Comparison of ENCODE assay signal across 19 cellular contexts in the genomic region with DNA sequence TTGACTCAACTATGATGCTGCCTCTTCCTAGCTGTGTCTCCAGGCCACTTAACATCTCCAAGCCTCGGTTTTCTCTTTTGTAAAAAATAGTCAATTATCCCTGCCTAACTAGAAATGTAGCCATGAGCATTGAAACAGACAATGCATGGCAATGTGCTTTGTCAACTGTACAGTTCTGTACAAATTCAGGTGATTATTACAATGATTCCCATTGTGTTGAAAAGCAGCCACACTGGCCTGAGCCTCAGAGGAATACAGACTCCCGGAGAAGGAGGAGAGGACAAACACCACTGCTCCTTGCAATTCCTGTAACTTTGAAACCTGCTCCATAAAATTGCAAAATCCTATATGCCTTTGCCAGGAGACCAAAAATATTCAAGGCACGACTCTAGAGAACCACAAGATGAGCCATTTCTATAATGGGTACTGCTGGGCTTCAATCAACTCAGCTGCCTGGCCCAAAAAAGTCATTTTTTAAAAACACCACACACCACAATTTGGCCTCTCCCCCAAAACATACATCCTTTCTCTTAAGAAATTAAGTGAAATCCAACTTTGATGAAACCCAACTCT. TPM values are rescaled to one million over a fixed set of nuclear protein-coding genes. Genes with fewer than 3 reads are reported as not detected.
DNase-seq lines count a peak whose midpoint lies in the region; ATAC-seq and TF ChIP-seq lines count a peak whose summit lies in the region.
"Had no signal": no experiment of that assay in that cellular context is flagged by ENCODE, and none has a peak within 500 bp of the region (broad histone marks: within the 10 kb centered on the region; RNA-seq: fewer than 3 reads in every experiment).

No MANE protein-coding gene starts in this region.

- H3K4me3 ChIP-seq in SK-N-SH (ENCODE audit: low read depth in 2 of 2, low read length in 1 of 2) (no peak overlapping the region), suprapubic skin (no peak overlapping the region), H7 (ENCODE audit: insufficient read depth, low read depth, low read length) (no peak overlapping the region)
- H3K4me3 ChIP-seq: skin epidermis had no signal

- POLR2A ChIA-PET in SK-N-SH (lab: Yijun Ruan, JAX): no interaction called here

- WGBS in SK-N-SH (ENCODE audit: low lambda C conversion rate): 64% methylated on average over 3 of the region's 3 CpGs
- WGBS in suprapubic skin: 58% methylated on average over 3 of the region's 3 CpGs

- DNase-seq in SK-N-SH: no peak
- peak; percentile 17 for DNase-seq in astrocyte of the hippocampus (ENCODE audit: low read depth, low spot score)
- DNase-seq in medulla oblongata (ENCODE audit: extremely low spot score): peak; percentile 33
- DNase-seq in suprapubic skin (ENCODE audit: low spot score in 2 of 2): no peak
- no peak for DNase-seq in H7
- DNase-seq: activated CD4-positive, alpha-beta T cell treated with anti-CD3 and anti-CD28 coated beads for 36 hours; activated effector memory CD4-positive, alpha-beta T cell treated with anti-CD3 and anti-CD28 coated beads, Interleukin-2, amount 50 U/mL, for 16 hours; amygdala; effector CD8-positive, alpha-beta T cell; hypothalamus; NCI-H1930; NCI-H345; RPMI8226; SW 1271 had no signal

- CTCF ChIA-PET in SK-N-SH (lab: Yijun Ruan, JAX): interaction anchor here (1.1 kb wide), 1 partner anchor 50 kb away, joined by 3 read pairs; no protein-coding TSS in a partner anchor

- H3K27ac ChIP-seq in SK-N-SH (ENCODE audit: low read depth in 2 of 2, low read length in 1 of 2): no peak overlapping the region
- H3K27ac ChIP-seq in suprapubic skin: peak overlapping the region; percentile 32
- H3K27ac ChIP-seq: HL-60 had no signal

- H3K4me1 ChIP-seq in SK-N-SH (ENCODE audit: control insufficient read depth in 1 of 2, insufficient read depth in 2 of 2, low read depth in 1 of 2, low read length in 1 of 2) (peaks cover 8 to 13% of the 10 kb centered on the region in 2 experiments), suprapubic skin (peaks cover 46% of the 10 kb centered on the region)

- H3K36me3 ChIP-seq in SK-N-SH (replicated peaks in 1 of 2; ENCODE audit: control insufficient read depth in 1 of 2, insufficient read depth in 2 of 2, low read length in 1 of 2) (no peaks in the 10 kb centered on the region), suprapubic skin (no peaks in the 10 kb centered on the region), H7 (replicated peaks; ENCODE audit: control insufficient read depth, insufficient read depth, low read length) (no peaks in the 10 kb centered on the region)

- H3K9ac ChIP-seq in SK-N-SH: no peak overlapping the region

- H2AFZ ChIP-seq in SK-N-SH (ENCODE audit: low read depth): no peak overlapping the region

- H3K9me2 ChIP-seq in SK-N-SH: no peaks in the 10 kb centered on the region

- 0 out of 2 replicates have a peak overlapping the region, but pooled peaks have one; percentile 3 for H3K4me2 ChIP-seq in SK-N-SH

- H4K20me1 ChIP-seq in SK-N-SH (ENCODE audit: insufficient read depth): no peaks in the 10 kb centered on the region; the same call in 1 of the 2 replicates

- TF ChIP-seq RAD21 in SK-N-SH (IDR thresholded peaks at IDR 0.05; ENCODE audit: low read length): no peak

- no peaks in the 10 kb centered on the region for H3K79me2 ChIP-seq in SK-N-SH (ENCODE audit: insufficient read depth)

- no peaks in the 10 kb centered on the region for H3F3A ChIP-seq in SK-N-SH (replicated peaks; ENCODE audit: insufficient read depth)

- H3K27me3 ChIP-seq in SK-N-SH (ENCODE audit: insufficient read depth) (no peaks in the 10 kb centered on the region), suprapubic skin (no peaks in the 10 kb centered on the region), H7 (ENCODE audit: control insufficient read depth, insufficient read depth, low read length) (no peaks in the 10 kb centered on the region)

- TF ChIP-seq CTCF in SK-N-SH (IDR thresholded peaks at IDR 0.05) (no peak), suprapubic skin (IDR thresholded peaks at IDR 0.05) (no peak)

- H3K9me3 ChIP-seq in SK-N-SH: no peaks in the 10 kb centered on the region
- no peaks in the 10 kb centered on the region for H3K9me3 ChIP-seq in suprapubic skin

- no peak for TF ChIP-seq POLR2A in suprapubic skin (IDR thresholded peaks at IDR 0.05)

- ATAC-seq in SK-N-SH treated with all-trans-retinoic acid at 6 μM for 48 hours: no peak
- ATAC-seq in GM21447 (IDR thresholded peaks at IDR 0.05; ENCODE audit: unreplicated experiment): no peak
- ATAC-seq in GM21737 (IDR thresholded peaks at IDR 0.05; ENCODE audit: unreplicated experiment): no peak
- ATAC-seq: activated CD4-positive, alpha-beta T cell treated with anti-CD3 and anti-CD28 coated beads for 36 hours had no signal

- TF ChIP-seq EP300 in SK-N-SH (IDR thresholded peaks at IDR 0.05; ENCODE audit: borderline replicate concordance in 1 of 2, low read depth in 1 of 2, low read length in 1 of 2) (no peak), suprapubic skin (IDR thresholded peaks at IDR 0.05) (no peak)

TF ChIP-seq in SK-N-SH, 30 proteins besides CTCF, POLR2A, EP300 and RAD21 (continues in another document):
- TF ChIP-seq, protein P1, sequence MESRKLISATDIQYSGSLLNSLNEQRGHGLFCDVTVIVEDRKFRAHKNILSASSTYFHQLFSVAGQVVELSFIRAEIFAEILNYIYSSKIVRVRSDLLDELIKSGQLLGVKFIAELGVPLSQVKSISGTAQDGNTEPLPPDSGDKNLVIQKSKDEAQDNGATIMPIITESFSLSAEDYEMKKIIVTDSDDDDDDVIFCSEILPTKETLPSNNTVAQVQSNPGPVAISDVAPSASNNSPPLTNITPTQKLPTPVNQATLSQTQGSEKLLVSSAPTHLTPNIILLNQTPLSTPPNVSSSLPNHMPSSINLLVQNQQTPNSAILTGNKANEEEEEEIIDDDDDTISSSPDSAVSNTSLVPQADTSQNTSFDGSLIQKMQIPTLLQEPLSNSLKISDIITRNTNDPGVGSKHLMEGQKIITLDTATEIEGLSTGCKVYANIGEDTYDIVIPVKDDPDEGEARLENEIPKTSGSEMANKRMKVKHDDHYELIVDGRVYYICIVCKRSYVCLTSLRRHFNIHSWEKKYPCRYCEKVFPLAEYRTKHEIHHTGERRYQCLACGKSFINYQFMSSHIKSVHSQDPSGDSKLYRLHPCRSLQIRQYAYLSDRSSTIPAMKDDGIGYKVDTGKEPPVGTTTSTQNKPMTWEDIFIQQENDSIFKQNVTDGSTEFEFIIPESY (IDR thresholded peaks at IDR 0.05; ENCODE audit: borderline replicate concordance, low read depth): no peak
- TF ChIP-seq SMC3 (IDR thresholded peaks at IDR 0.05; ENCODE audit: low read depth, low read length): no peak
- TF ChIP-seq EZH2phosphoT487 (IDR thresholded peaks at IDR 0.05; ENCODE audit: borderline replicate concordance, low read depth): no peak
- no peak for TF ChIP-seq FOXJ3 (CRISPR knock-in tag; IDR thresholded peaks at IDR 0.05)
- TF ChIP-seq NFIC (IDR thresholded peaks at IDR 0.05; ENCODE audit: borderline replicate concordance): no peak
- no peak for TF ChIP-seq NRF1 (IDR thresholded peaks at IDR 0.05; ENCODE audit: low read depth, low read length)
- TF ChIP-seq, protein P2, sequence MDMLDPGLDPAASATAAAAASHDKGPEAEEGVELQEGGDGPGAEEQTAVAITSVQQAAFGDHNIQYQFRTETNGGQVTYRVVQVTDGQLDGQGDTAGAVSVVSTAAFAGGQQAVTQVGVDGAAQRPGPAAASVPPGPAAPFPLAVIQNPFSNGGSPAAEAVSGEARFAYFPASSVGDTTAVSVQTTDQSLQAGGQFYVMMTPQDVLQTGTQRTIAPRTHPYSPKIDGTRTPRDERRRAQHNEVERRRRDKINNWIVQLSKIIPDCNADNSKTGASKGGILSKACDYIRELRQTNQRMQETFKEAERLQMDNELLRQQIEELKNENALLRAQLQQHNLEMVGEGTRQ (IDR thresholded peaks at IDR 0.05; ENCODE audit: borderline replicate concordance, low read depth, low read length): no peak
- no peak for TF ChIP-seq MEF2A (IDR thresholded peaks at IDR 0.05; ENCODE audit: borderline replicate concordance, low read depth)

TF ChIP-seq in SK-N-SH treated with all-trans-retinoic acid at 6 μM for 48 hours, 23 proteins besides CTCF, POLR2A, EP300 and RAD21 (continues in another document):
- no peak for TF ChIP-seq TOX (CRISPR knock-in tag; IDR thresholded peaks at IDR 0.05; ENCODE audit: borderline replicate concordance)
- TF ChIP-seq ARNTL (CRISPR knock-in tag; IDR thresholded peaks at IDR 0.05; ENCODE audit: borderline replicate concordance, low read depth): no peak
- no peak for TF ChIP-seq ISL1 (CRISPR knock-in tag; IDR thresholded peaks at IDR 0.05)
- TF ChIP-seq, protein P3, sequence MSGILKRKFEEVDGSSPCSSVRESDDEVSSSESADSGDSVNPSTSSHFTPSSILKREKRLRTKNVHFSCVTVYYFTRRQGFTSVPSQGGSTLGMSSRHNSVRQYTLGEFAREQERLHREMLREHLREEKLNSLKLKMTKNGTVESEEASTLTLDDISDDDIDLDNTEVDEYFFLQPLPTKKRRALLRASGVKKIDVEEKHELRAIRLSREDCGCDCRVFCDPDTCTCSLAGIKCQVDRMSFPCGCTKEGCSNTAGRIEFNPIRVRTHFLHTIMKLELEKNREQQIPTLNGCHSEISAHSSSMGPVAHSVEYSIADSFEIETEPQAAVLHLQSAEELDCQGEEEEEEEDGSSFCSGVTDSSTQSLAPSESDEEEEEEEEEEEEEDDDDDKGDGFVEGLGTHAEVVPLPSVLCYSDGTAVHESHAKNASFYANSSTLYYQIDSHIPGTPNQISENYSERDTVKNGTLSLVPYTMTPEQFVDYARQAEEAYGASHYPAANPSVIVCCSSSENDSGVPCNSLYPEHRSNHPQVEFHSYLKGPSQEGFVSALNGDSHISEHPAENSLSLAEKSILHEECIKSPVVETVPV (CRISPR knock-in tag; IDR thresholded peaks at IDR 0.05): no peak
- TF ChIP-seq, protein P4, sequence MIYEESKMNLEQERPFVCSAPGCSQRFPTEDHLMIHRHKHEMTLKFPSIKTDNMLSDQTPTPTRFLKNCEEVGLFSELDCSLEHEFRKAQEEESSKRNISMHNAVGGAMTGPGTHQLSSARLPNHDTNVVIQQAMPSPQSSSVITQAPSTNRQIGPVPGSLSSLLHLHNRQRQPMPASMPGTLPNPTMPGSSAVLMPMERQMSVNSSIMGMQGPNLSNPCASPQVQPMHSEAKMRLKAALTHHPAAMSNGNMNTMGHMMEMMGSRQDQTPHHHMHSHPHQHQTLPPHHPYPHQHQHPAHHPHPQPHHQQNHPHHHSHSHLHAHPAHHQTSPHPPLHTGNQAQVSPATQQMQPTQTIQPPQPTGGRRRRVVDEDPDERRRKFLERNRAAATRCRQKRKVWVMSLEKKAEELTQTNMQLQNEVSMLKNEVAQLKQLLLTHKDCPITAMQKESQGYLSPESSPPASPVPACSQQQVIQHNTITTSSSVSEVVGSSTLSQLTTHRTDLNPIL (CRISPR knock-in tag; IDR thresholded peaks at IDR 0.05; ENCODE audit: low read depth): no peak
- no peak for TF ChIP-seq TCF4 (CRISPR knock-in tag; IDR thresholded peaks at IDR 0.05; ENCODE audit: borderline replicate concordance)
- no peak for TF ChIP-seq GLIS3 (CRISPR knock-in tag; IDR thresholded peaks at IDR 0.05)
- TF ChIP-seq BACH2 (CRISPR knock-in tag; IDR thresholded peaks at IDR 0.05; ENCODE audit: borderline replicate concordance): no peak

RNA-seq across cellular contexts. Expression of a gene that starts 28.6 kb away (rescaled TPM):
- polyA plus RNA-seq in SK-N-SH (2012; rRNA removed): 1.2 and 1.4 TPM in 2 replicates
- polyA plus RNA-seq in SK-N-SH (2012; cell fraction: cytosol; rRNA removed): 0.63 and 0.94 TPM in 2 replicates
- 3.1 and 3.7 TPM in 2 replicates for polyA plus RNA-seq in SK-N-SH (2012; cell fraction: nucleus; rRNA removed)
- 10 to 100 TPM; 13.1 to 30.8 (median 26.4) TPM for total RNA-seq in suprapubic skin
- total RNA-seq in H7 (2014; rRNA removed; shearing (Covaris generic)): 0.41 and 1.9 TPM in 2 replicates

Comparison
In these comparisons a context has a peak if more than half of its experiments do, and no peak if none do; other contexts are left out.
1. DNase-seq: peak in astrocyte of the hippocampus (single experiment) and medulla oblongata (single experiment); none in SK-N-SH (single experiment), suprapubic skin (0 of 2) and H7 (single experiment).